Comparison of ENCODE assay signal across 34 cellular contexts in genomic region chr3:171600030-171600429, GRCh38.
"Had no signal": no experiment of that assay in that cellular context is flagged by ENCODE, and none has a peak within 500 bp of the region (broad histone marks: within the 10 kb centered on the region; RNA-seq: fewer than 3 reads in every experiment).

No MANE protein-coding gene starts in this region.

- H3K36me3 ChIP-seq: MG63 had no signal

- H3K27me3 ChIP-seq: MG63 had no signal

- H3K9me3 ChIP-seq: MG63 had no signal

- H3K4me3 ChIP-seq: MG63 had no signal

- DNase-seq: Karpas-422, Kasumi-1, MG63, MM.1S, MV-4-11, NCI-H1048, NCI-H1092, NCI-H1092 treated with DMSO at 0.1 percent for 48 hours, NCI-H1105, NCI-H1105 treated with DMSO at 0.1 percent for 48 hours, NCI-H1417, NCI-H1417 treated with DMSO at 0.1 percent for 48 hours, NCI-H1436, NCI-H1436 treated with DMSO at 0.1 percent for 48 hours, NCI-H146, NCI-H1694, NCI-H1694 treated with DMSO at 0.1 percent for 48 hours, NCI-H187, NCI-H187 treated with DMSO at 0.1 percent for 48 hours, NCI-H1930, NCI-H2029, NCI-H2029 treated with DMSO at 0.1 percent for 48 hours, NCI-H2081, NCI-H2081 treated with DMSO at 0.1 percent for 48 hours, NCI-H2107, NCI-H2171, NCI-H2171 treated with DMSO at 0.1 percent for 48 hours, NCI-H2227 treated with DMSO at 0.1 percent for 48 hours, NCI-H226, NCI-H345, NCI-H446, NCI-H446 treated with DMSO at 0.1 percent for 48 hours, NCI-H510A, NCI-H510A treated with DMSO at 0.1 percent for 48 hours had no signal
